In the genomic region with DNA sequence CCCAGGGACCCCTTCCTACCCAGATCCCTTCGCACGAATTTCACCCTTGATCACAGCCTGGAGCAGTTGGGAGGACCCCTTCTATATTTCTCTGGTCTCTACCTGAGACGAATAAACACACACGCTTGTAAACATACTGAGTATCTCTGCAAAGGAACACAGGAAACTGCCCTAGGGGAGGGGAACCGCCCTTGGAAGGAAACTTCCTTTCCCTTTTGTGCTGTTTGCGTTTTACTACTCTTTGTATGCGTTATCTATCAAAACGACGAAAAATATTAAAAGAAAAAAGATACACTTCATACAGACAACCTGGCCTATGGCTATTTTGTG, we compare ENCODE assay signal across 8 cellular contexts. TPM values are rescaled to one million over a fixed set of nuclear protein-coding genes. Genes with fewer than 3 reads are reported as not detected.
DNase-seq lines count a peak whose midpoint lies in the region; ATAC-seq, FAIRE-seq and TF ChIP-seq lines count a peak whose summit lies in the region.

No MANE protein-coding gene starts in this region.

- no peaks in the 10 kb centered on the region for H3K27me3 ChIP-seq in colonic mucosa
- H3K27me3 ChIP-seq in mononuclear cell (ENCODE audit: insufficient read depth, low read length), result no peaks in the 10 kb centered on the region

- TF ChIP-seq CTCF in colonic mucosa (IDR thresholded peaks at IDR 0.05), result no peak

- no peaks in the 10 kb centered on the region for H3K36me3 ChIP-seq in colonic mucosa

- peaks cover 5% of the 10 kb centered on the region for H3K4me1 ChIP-seq in colonic mucosa
- H3K4me1 ChIP-seq in mononuclear cell (ENCODE audit: insufficient read depth, low read length), result peaks cover 48% of the 10 kb centered on the region

- H3K27ac ChIP-seq in colonic mucosa, result peak overlapping the region; percentile 73

- intact Hi-C loops in colonic mucosa (cut with DNase I), result no loop called here
- intact Hi-C loops in head of caudate nucleus (cut with DNase I), result loop anchor here (5.0 kb wide), 1 partner anchor 56 kb away; no protein-coding TSS in a partner anchor

- H3K9me3 ChIP-seq in colonic mucosa (no peaks in the 10 kb centered on the region), mononuclear cell (ENCODE audit: low read depth, low read length) (no peaks in the 10 kb centered on the region)

- H3K4me3 ChIP-seq in colonic mucosa (peak overlapping the region; percentile 74), mononuclear cell (ENCODE audit: low read length) (peak overlapping the region; percentile 100)

- FAIRE-seq in GM19239 (lab: Jason Lieb, UNC), result no peak

- peak overlapping the region; percentile 97 to 98 for H3K9ac ChIP-seq in colonic mucosa (ENCODE audit: low read depth in 2 of 2, low read length in 2 of 2)

- ATAC-seq in GM21576 (IDR thresholded peaks at IDR 0.05; ENCODE audit: unreplicated experiment), result no peak

- DNase-seq in DMS53 treated with DMSO at 0.1 percent for 48 hours (lab: John Stamatoyannopoulos, UW; ENCODE audit: unreplicated experiment) (peak; percentile 13), M059J (ENCODE audit: low read depth) (peak; percentile 43), colonic mucosa (no peak), head of caudate nucleus (no peak), GM19239 (ENCODE audit: insufficient read length, low spot score) (no peak)
- no peak for DNase-seq in stimulated activated CD4-positive, alpha-beta T cell treated with anti-CD3 and anti-CD28 coated beads, Interleukin-1b, Interleukin-23, amount 100 ng/mL, for 48 hours

RNA-seq across cellular contexts. Expression of a gene that starts 0.8 kb away (rescaled TPM):
- 70.6 and 105 TPM in 2 replicates for total RNA-seq in M059J (2014; rRNA removed; shearing (Covaris generic))
- total RNA-seq in colonic mucosa, result 10 to 100 TPM; 46.4 to 57.7 TPM
- total RNA-seq in mononuclear cell, result 111 TPM

RNA-seq across cellular contexts. Expression of a gene that starts 4.1 kb away (rescaled TPM):
- total RNA-seq in M059J (2014; rRNA removed; shearing (Covaris generic)), result 0.02 TPM in 1 of 2 replicates, not detected in the other
- not detected for total RNA-seq in colonic mucosa
- total RNA-seq in mononuclear cell, result 0.10 TPM

Comparison
In these comparisons a context has a peak if more than half of its experiments do, and no peak if none do; other contexts are left out.
1. DNase-seq: peak in DMS53 treated with DMSO at 0.1 percent for 48 hours (single experiment) and M059J (single experiment); none in colonic mucosa (single experiment), head of caudate nucleus (0 of 42), stimulated activated CD4-positive, alpha-beta T cell treated with anti-CD3 and anti-CD28 coated beads, Interleukin-1b, Interleukin-23, amount 100 ng/mL, for 48 hours (single experiment) and GM19239 (single experiment).